In genomic region chr15:29518442-29518841, GRCh38 we compare ENCODE assay signal across 16 cellular contexts.
"Had no signal": no experiment of that assay in that cellular context is flagged by ENCODE, and none has a peak within 500 bp of the region (broad histone marks: within the 10 kb centered on the region; RNA-seq: fewer than 3 reads in every experiment).

No MANE protein-coding gene starts in this region.

- H3K27me3 ChIP-seq: transverse colon had no signal

- DNase-seq: activated B cell treated with CpG ODN at 0.5 μM for 24 hours; activated CD4-positive, alpha-beta T cell treated with anti-CD3 and anti-CD28 coated beads for 48 hours; activated CD8-positive, alpha-beta memory T cell treated with anti-CD3 and anti-CD28 coated beads for 24 hours; activated naive CD8-positive, alpha-beta T cell treated with anti-CD3 and anti-CD28 coated beads for 36 hours; amygdala; cerebellar nuclear complex; midbrain; stimulated activated CD4-positive, alpha-beta T cell treated with anti-CD3 and anti-CD28 coated beads, Interleukin-15, amount 100 ng/mL, for 24 hours; stimulated activated CD4-positive, alpha-beta T cell treated with anti-CD3 and anti-CD28 coated beads, Interleukin-4, amount 100 ng/mL, for 1 hour; stimulated activated naive CD8-positive, alpha-beta T cell treated with anti-CD3 and anti-CD28 coated beads, Interleukin-15, Interleukin-2, amounts not matched to agents 100 U/mL and 50 U/mL, for 24 hours; SW 1271; transverse colon had no signal

- ATAC-seq: stimulated activated naive CD8-positive, alpha-beta T cell treated with anti-CD3 and anti-CD28 coated beads, Interleukin-15, Interleukin-2, amounts not matched to agents 100 U/mL and 50 U/mL, for 24 hours had no signal

- H3K36me3 ChIP-seq: transverse colon had no signal

- H3K27ac ChIP-seq: skin epidermis, transverse colon had no signal

- H3K4me1 Mint-ChIP-seq: activated B cell treated with CpG ODN at 0.5 μM for 24 hours; activated naive CD8-positive, alpha-beta T cell treated with anti-CD3 and anti-CD28 coated beads for 36 hours; neural crest cell had no signal

- H3K27me3 Mint-ChIP-seq: activated B cell treated with CpG ODN at 0.5 μM for 24 hours; dendritic cell treated with granulocyte-macrophage colony-stimulating factor and Interleukin-4, amounts not matched to agents 40 ng/mL and 50 ng/mL, for 4 days had no signal

- H3K4me3 Mint-ChIP-seq: activated B cell treated with CpG ODN at 0.5 μM for 24 hours; activated naive CD8-positive, alpha-beta T cell treated with anti-CD3 and anti-CD28 coated beads for 36 hours; activated T-helper 1 cell treated with anti-CD3 and anti-CD28 coated beads, Interleukin-12 subunit alpha, Interleukin-12 subunit beta, Interleukin-2, Interleukin-4 antibody, amounts not matched to agents 30 ng/mL and 10 ng/mL and 1 ng/mL, durations not matched to agents 14 hours and 24 hours and 36 hours; dendritic cell treated with granulocyte-macrophage colony-stimulating factor and Interleukin-4, amounts not matched to agents 40 ng/mL and 50 ng/mL, for 4 days; neural crest cell had no signal

- H3K9me3 ChIP-seq: transverse colon had no signal

- H3K4me3 ChIP-seq: skin epidermis, transverse colon had no signal

- H3K27ac Mint-ChIP-seq: activated B cell treated with CpG ODN at 0.5 μM for 24 hours; activated naive CD8-positive, alpha-beta T cell treated with anti-CD3 and anti-CD28 coated beads for 36 hours; activated T-helper 1 cell treated with anti-CD3 and anti-CD28 coated beads, Interleukin-12 subunit alpha, Interleukin-12 subunit beta, Interleukin-2, Interleukin-4 antibody, amounts not matched to agents 30 ng/mL and 10 ng/mL and 1 ng/mL, durations not matched to agents 14 hours and 24 hours and 36 hours; dendritic cell treated with granulocyte-macrophage colony-stimulating factor and Interleukin-4, amounts not matched to agents 40 ng/mL and 50 ng/mL, for 4 days had no signal
